15 cellular contexts compared by ENCODE assay signal in genomic region chr3:189673535-189673934, GRCh38. TPM values are rescaled to one million over a fixed set of nuclear protein-coding genes. Genes with fewer than 3 reads are reported as not detected.
DNase-seq lines count a peak whose midpoint lies in the region; ATAC-seq, FAIRE-seq and TF ChIP-seq lines count a peak whose summit lies in the region.
"Had no signal": no experiment of that assay in that cellular context is flagged by ENCODE, and none has a peak within 500 bp of the region (broad histone marks: within the 10 kb centered on the region; RNA-seq: fewer than 3 reads in every experiment).

No MANE protein-coding gene starts in this region.

- H3K4me1 ChIP-seq in prostate gland (replicated peaks): no peaks in the 10 kb centered on the region
- H3K4me1 ChIP-seq: BE2C had no signal

- peak; percentile 86 for ATAC-seq in HG02938 (IDR thresholded peaks at IDR 0.05; ENCODE audit: unreplicated experiment)
- peak; percentile 48 for ATAC-seq in HG03558 (IDR thresholded peaks at IDR 0.05; ENCODE audit: extremely low read depth, unreplicated experiment)

- WGBS in prostate gland: 63% methylated on average over 2 of the region's 2 CpGs

- no peak overlapping the region for H3K27ac ChIP-seq in prostate gland

- intact Hi-C loops in prostate gland (cut with DNase I): no loop called here

- no peaks in the 10 kb centered on the region for H3K36me3 ChIP-seq in prostate gland
- H3K36me3 ChIP-seq: BE2C had no signal

- no peak for TF ChIP-seq POLR2A in prostate gland (IDR thresholded peaks at IDR 0.05)

- no peak overlapping the region for H3K4me3 ChIP-seq in prostate gland

- FAIRE-seq in GM18507 (lab: Jason Lieb, UNC): peak; percentile 53
- FAIRE-seq: islet of Langerhans had no signal

- TF ChIP-seq CTCF in GM20000 (IDR thresholded peaks at IDR 0.05; ENCODE audit: extremely low read depth, missing control alignments): no peak
- no peak for TF ChIP-seq CTCF in prostate gland (IDR thresholded peaks at IDR 0.05)

- DNase-seq in GM18507 (ENCODE audit: extremely low spot score, insufficient read length, low read depth) (no peak), GM20000 (ENCODE audit: low spot score) (peak; percentile 41), NK-92 (lab: John Stamatoyannopoulos, UW; ENCODE audit: unreplicated experiment) (no peak), NCI-H69 (lab: John Stamatoyannopoulos, UW) (no peak), prostate gland (ENCODE audit: low spot score) (no peak), RKO (ENCODE audit: low spot score) (no peak)
- DNase-seq: BE2C; EL; NCI-H1092 treated with DMSO at 0.1 percent for 48 hours; NCI-H446; Right ventricle myocardium superior; stimulated activated CD4-positive, alpha-beta T cell treated with anti-CD3 and anti-CD28 coated beads, Interleukin-4, amount 100 ng/mL, for 1 hour had no signal

- H3K27me3 ChIP-seq in prostate gland (replicated peaks; ENCODE audit: insufficient read depth): no peaks in the 10 kb centered on the region
- H3K27me3 ChIP-seq: BE2C had no signal

- no peaks in the 10 kb centered on the region for H3K9me3 ChIP-seq in prostate gland
- H3K9me3 ChIP-seq: BE2C had no signal

RNA-seq across cellular contexts. Expression of gene TP63, which starts 42.3 kb away (rescaled TPM):
- total RNA-seq in prostate gland: 10 to 100 TPM; 39.9 to 67.5 TPM
